1 cellular context compared by ENCODE assay signal in the genomic region with DNA sequence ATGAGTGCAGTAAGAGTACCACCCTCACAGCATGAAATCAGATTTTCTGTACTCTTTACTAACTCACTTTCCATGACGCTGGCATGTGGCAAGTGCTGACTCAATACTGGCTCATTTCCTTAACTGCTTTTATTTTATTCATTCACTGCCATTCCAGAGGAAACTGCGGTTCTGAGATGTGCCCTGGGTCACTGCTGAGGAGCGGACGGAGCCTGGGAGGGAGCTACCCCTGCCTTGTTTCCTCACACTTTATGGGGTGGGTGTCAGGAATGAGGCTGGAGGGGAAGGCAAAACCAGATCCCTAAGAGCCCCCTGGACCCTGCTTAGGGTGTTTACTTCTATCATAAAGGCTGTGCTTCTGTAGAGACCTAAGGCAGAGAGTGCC.
TF ChIP-seq lines count a peak whose summit lies in the region.

No MANE protein-coding gene starts in this region.

TF ChIP-seq in HEK293, 187 proteins besides CTCF, POLR2A, EP300 and RAD21 (continued from another document):
- TF ChIP-seq, protein P1, sequence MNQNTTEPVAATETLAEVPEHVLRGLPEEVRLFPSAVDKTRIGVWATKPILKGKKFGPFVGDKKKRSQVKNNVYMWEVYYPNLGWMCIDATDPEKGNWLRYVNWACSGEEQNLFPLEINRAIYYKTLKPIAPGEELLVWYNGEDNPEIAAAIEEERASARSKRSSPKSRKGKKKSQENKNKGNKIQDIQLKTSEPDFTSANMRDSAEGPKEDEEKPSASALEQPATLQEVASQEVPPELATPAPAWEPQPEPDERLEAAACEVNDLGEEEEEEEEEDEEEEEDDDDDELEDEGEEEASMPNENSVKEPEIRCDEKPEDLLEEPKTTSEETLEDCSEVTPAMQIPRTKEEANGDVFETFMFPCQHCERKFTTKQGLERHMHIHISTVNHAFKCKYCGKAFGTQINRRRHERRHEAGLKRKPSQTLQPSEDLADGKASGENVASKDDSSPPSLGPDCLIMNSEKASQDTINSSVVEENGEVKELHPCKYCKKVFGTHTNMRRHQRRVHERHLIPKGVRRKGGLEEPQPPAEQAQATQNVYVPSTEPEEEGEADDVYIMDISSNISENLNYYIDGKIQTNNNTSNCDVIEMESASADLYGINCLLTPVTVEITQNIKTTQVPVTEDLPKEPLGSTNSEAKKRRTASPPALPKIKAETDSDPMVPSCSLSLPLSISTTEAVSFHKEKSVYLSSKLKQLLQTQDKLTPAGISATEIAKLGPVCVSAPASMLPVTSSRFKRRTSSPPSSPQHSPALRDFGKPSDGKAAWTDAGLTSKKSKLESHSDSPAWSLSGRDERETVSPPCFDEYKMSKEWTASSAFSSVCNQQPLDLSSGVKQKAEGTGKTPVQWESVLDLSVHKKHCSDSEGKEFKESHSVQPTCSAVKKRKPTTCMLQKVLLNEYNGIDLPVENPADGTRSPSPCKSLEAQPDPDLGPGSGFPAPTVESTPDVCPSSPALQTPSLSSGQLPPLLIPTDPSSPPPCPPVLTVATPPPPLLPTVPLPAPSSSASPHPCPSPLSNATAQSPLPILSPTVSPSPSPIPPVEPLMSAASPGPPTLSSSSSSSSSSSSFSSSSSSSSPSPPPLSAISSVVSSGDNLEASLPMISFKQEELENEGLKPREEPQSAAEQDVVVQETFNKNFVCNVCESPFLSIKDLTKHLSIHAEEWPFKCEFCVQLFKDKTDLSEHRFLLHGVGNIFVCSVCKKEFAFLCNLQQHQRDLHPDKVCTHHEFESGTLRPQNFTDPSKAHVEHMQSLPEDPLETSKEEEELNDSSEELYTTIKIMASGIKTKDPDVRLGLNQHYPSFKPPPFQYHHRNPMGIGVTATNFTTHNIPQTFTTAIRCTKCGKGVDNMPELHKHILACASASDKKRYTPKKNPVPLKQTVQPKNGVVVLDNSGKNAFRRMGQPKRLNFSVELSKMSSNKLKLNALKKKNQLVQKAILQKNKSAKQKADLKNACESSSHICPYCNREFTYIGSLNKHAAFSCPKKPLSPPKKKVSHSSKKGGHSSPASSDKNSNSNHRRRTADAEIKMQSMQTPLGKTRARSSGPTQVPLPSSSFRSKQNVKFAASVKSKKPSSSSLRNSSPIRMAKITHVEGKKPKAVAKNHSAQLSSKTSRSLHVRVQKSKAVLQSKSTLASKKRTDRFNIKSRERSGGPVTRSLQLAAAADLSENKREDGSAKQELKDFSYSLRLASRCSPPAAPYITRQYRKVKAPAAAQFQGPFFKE (tag by site-specific recombination; IDR thresholded peaks at IDR 0.05; ENCODE audit: borderline replicate concordance), result no peak
- TF ChIP-seq PRDM1 (tag by site-specific recombination; IDR thresholded peaks at IDR 0.05), result peak; percentile 85
- TF ChIP-seq SP7 (tag by site-specific recombination; IDR thresholded peaks at IDR 0.05), result 0 out of 2 replicates have a peak, but pooled peaks have one; percentile 21
- no peak for TF ChIP-seq SCRT2 (tag by site-specific recombination; IDR thresholded peaks at IDR 0.05)
- TF ChIP-seq GLI2 (tag by site-specific recombination; IDR thresholded peaks at IDR 0.05; ENCODE audit: borderline replicate concordance, low read depth), result no peak
- TF ChIP-seq, protein P2, sequence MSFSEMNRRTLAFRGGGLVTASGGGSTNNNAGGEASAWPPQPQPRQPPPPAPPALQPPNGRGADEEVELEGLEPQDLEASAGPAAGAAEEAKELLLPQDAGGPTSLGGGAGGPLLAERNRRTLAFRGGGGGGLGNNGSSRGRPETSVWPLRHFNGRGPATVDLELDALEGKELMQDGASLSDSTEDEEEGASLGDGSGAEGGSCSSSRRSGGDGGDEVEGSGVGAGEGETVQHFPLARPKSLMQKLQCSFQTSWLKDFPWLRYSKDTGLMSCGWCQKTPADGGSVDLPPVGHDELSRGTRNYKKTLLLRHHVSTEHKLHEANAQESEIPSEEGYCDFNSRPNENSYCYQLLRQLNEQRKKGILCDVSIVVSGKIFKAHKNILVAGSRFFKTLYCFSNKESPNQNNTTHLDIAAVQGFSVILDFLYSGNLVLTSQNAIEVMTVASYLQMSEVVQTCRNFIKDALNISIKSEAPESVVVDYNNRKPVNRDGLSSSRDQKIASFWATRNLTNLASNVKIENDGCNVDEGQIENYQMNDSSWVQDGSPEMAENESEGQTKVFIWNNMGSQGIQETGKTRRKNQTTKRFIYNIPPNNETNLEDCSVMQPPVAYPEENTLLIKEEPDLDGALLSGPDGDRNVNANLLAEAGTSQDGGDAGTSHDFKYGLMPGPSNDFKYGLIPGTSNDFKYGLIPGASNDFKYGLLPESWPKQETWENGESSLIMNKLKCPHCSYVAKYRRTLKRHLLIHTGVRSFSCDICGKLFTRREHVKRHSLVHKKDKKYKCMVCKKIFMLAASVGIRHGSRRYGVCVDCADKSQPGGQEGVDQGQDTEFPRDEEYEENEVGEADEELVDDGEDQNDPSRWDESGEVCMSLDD (tag by site-specific recombination; IDR thresholded peaks at IDR 0.05), result no peak
- no peak for TF ChIP-seq ZNF274 (IDR thresholded peaks at IDR 0.05; ENCODE audit: low read length)
- TF ChIP-seq ZNF274 (tag by site-specific recombination; IDR thresholded peaks at IDR 0.05; ENCODE audit: borderline replicate concordance), result no peak
- TF ChIP-seq, protein P3, sequence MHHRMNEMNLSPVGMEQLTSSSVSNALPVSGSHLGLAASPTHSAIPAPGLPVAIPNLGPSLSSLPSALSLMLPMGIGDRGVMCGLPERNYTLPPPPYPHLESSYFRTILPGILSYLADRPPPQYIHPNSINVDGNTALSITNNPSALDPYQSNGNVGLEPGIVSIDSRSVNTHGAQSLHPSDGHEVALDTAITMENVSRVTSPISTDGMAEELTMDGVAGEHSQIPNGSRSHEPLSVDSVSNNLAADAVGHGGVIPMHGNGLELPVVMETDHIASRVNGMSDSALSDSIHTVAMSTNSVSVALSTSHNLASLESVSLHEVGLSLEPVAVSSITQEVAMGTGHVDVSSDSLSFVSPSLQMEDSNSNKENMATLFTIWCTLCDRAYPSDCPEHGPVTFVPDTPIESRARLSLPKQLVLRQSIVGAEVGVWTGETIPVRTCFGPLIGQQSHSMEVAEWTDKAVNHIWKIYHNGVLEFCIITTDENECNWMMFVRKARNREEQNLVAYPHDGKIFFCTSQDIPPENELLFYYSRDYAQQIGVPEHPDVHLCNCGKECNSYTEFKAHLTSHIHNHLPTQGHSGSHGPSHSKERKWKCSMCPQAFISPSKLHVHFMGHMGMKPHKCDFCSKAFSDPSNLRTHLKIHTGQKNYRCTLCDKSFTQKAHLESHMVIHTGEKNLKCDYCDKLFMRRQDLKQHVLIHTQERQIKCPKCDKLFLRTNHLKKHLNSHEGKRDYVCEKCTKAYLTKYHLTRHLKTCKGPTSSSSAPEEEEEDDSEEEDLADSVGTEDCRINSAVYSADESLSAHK (tag by site-specific recombination; IDR thresholded peaks at IDR 0.05), result no peak
- TF ChIP-seq, protein P4, sequence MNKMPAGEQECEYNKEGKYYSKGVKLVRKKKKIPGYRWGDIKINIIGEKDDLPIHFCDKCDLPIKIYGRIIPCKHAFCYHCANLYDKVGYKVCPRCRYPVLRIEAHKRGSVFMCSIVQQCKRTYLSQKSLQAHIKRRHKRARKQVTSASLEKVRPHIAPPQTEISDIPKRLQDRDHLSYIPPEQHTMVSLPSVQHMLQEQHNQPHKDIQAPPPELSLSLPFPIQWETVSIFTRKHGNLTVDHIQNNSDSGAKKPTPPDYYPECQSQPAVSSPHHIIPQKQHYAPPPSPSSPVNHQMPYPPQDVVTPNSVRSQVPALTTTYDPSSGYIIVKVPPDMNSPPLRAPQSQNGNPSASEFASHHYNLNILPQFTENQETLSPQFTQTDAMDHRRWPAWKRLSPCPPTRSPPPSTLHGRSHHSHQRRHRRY (tag by site-specific recombination; IDR thresholded peaks at IDR 0.05), result no peak
- no peak for TF ChIP-seq ZNF596 (tag by site-specific recombination; IDR thresholded peaks at IDR 0.05)
- TF ChIP-seq OVOL3 (tag by site-specific recombination; IDR thresholded peaks at IDR 0.05), result no peak
- no peak for TF ChIP-seq ZNF24 (tag by site-specific recombination; IDR thresholded peaks at IDR 0.05)
- TF ChIP-seq ZNF169 (tag by site-specific recombination; IDR thresholded peaks at IDR 0.05), result no peak
- no peak for TF ChIP-seq ZNF785 (tag by site-specific recombination; IDR thresholded peaks at IDR 0.05)
- no peak for TF ChIP-seq ZNF747 (tag by site-specific recombination; IDR thresholded peaks at IDR 0.05)
